11 cellular contexts compared by ENCODE assay signal in the genomic region with DNA sequence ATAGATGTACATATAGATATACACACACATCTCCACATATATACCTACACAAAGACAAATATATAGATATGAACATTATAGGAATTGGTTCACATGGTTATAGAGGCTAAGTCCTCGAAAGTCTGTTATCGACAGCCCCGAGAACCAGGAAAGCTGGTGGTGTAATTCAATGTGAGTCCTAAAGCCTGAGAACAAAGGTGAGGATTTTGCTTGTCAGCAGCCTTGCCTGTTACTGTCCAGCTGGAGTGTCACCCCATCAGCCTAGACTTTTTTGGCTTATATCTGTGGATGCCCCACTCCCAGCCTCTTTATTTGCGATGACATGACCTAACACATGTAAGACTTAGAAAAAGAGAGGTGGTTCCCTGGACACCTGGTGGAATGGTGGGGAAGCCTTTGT.
A peak's percentile ranks its signal among the peaks of the same experiment; 100 is the strongest.
DNase-seq lines count a peak whose midpoint lies in the region; ATAC-seq, FAIRE-seq and TF ChIP-seq lines count a peak whose summit lies in the region.
"Had no signal": no experiment of that assay in that cellular context is flagged by ENCODE, and none has a peak within 500 bp of the region (broad histone marks: within the 10 kb centered on the region; RNA-seq: fewer than 3 reads in every experiment).

No MANE protein-coding gene starts in this region.

- no peaks in the 10 kb centered on the region for H3K36me3 ChIP-seq in GM06990 (ENCODE audit: control insufficient read depth, insufficient read depth, low read length)
- no peaks in the 10 kb centered on the region for H3K36me3 ChIP-seq in left lung
- no peaks in the 10 kb centered on the region for H3K36me3 ChIP-seq in kidney (ENCODE audit: control insufficient read depth in 1 of 2, insufficient read depth in 2 of 2, low read length in 2 of 2)
- H3K36me3 ChIP-seq: suprapubic skin had no signal

- H3K27me3 ChIP-seq in GM06990 (replicated peaks; ENCODE audit: control insufficient read depth, insufficient read depth, low read length) (no peaks in the 10 kb centered on the region), left lung (no peaks in the 10 kb centered on the region)
- H3K27me3 ChIP-seq: suprapubic skin had no signal

- peak overlapping the region in 1 of 2 donors; percentile 53 for H3K27ac ChIP-seq in left lung
- no peak overlapping the region for H3K27ac ChIP-seq in kidney (ENCODE audit: low read depth in 2 of 2, low read length in 2 of 2)
- H3K27ac ChIP-seq: suprapubic skin had no signal

- peak; percentile 14 for ATAC-seq in GM21381 (IDR thresholded peaks at IDR 0.05; ENCODE audit: unreplicated experiment)
- ATAC-seq in HG03565 (IDR thresholded peaks at IDR 0.05; ENCODE audit: unreplicated experiment), result peak; percentile 16
- no peak for ATAC-seq in left lung

- intact Hi-C loops in left lung (cut with DNase I) (no loop called here), kidney (cut with DNase I) (no loop called here)

- peaks cover 0 to 4% of the 10 kb centered on the region in 2 donors for H3K4me1 ChIP-seq in left lung
- peaks cover 0 to 3% of the 10 kb centered on the region in 2 donors for H3K4me1 ChIP-seq in kidney (ENCODE audit: control insufficient read depth in 1 of 2, insufficient read depth in 1 of 2, low read depth in 1 of 2, low read length in 2 of 2)
- H3K4me1 ChIP-seq: suprapubic skin had no signal

- H3K9me3 ChIP-seq in left lung, result no peaks in the 10 kb centered on the region
- no peaks in the 10 kb centered on the region for H3K9me3 ChIP-seq in kidney (ENCODE audit: control insufficient read depth in 1 of 2, low read length in 2 of 2)
- H3K9me3 ChIP-seq: suprapubic skin had no signal

- DNase-seq in GM06990 (ENCODE audit: extremely low read depth, insufficient read length) (peak; percentile 20), left lung (no peak), islet precursor cell (no peak), kidney (no peak), NCI-H2227 (lab: John Stamatoyannopoulos, UW; ENCODE audit: unreplicated experiment) (no peak)
- no peak for DNase-seq in activated CD8-positive, alpha-beta memory T cell treated with anti-CD3 and anti-CD28 coated beads for 24 hours
- DNase-seq: NCI-H1417 treated with DMSO at 0.1 percent for 48 hours, SHP77 treated with DMSO at 0.1 percent for 48 hours had no signal

- no peak for FAIRE-seq in kidney (lab: Jason Lieb, UNC)

- H3K9ac ChIP-seq in kidney (ENCODE audit: low read length in 2 of 2), result no peak overlapping the region

- TF ChIP-seq CTCF in GM06990 (IDR thresholded peaks at IDR 0.05; ENCODE audit: insufficient read depth, low read length, poor library complexity, severe bottlenecking) (no peak), left lung (IDR thresholded peaks at IDR 0.05) (no peak), kidney (IDR thresholded peaks at IDR 0.05; ENCODE audit: borderline replicate concordance, extremely low read depth, insufficient read depth) (no peak)

- no peak overlapping the region for H3K4me3 ChIP-seq in GM06990 (replicated peaks; ENCODE audit: low read depth, low read length)
- peak overlapping the region; percentile 10 to 31 for H3K4me3 ChIP-seq in left lung
- no peak overlapping the region for H3K4me3 ChIP-seq in kidney (ENCODE audit: low read length in 2 of 2)
- H3K4me3 ChIP-seq: suprapubic skin had no signal

Comparison
In these comparisons a context has a peak if more than half of its experiments do, and no peak if none do; other contexts are left out.
1. H3K4me3 ChIP-seq: peak in left lung (2 of 2); none in GM06990 (single experiment) and kidney (0 of 2).